In genomic region chr11:58923300-58923788, GRCh38 we compare ENCODE assay signal across 8 cellular contexts. TPM values are rescaled to one million over a fixed set of nuclear protein-coding genes. Genes with fewer than 3 reads are reported as not detected.
DNase-seq lines count a peak whose midpoint lies in the region; ATAC-seq and TF ChIP-seq lines count a peak whose summit lies in the region.

No MANE protein-coding gene starts in this region.

- no peak overlapping the region for H3K27ac ChIP-seq in SK-N-SH (ENCODE audit: low read depth in 2 of 2, low read length in 1 of 2)

- H3F3A ChIP-seq in SK-N-SH (replicated peaks; ENCODE audit: insufficient read depth): no peaks in the 10 kb centered on the region

- peaks cover 0 to 9% of the 10 kb centered on the region in 2 experiments; a peak in 2 of 4 replicates for H3K4me1 ChIP-seq in SK-N-SH (ENCODE audit: control insufficient read depth in 1 of 2, insufficient read depth in 2 of 2, low read depth in 1 of 2, low read length in 1 of 2)

- TF ChIP-seq RAD21 in SK-N-SH (IDR thresholded peaks at IDR 0.05; ENCODE audit: low read length): peak; percentile 62

- H4K20me1 ChIP-seq in SK-N-SH (ENCODE audit: insufficient read depth): no peaks in the 10 kb centered on the region

- H3K36me3 Mint-ChIP-seq in stimulated activated naive B cell treated with anti-CD40 and anti-IgM and Interleukin-4, amounts not matched to agents 10 μg/mL and 1 μg/mL and 100 μg/mL, for 72 hours: peaks cover 0 to 1% of the 10 kb centered on the region in 2 donors

- H3K27me3 Mint-ChIP-seq in stimulated activated naive B cell treated with anti-CD40 and anti-IgM and Interleukin-4, amounts not matched to agents 10 μg/mL and 1 μg/mL and 100 μg/mL, for 72 hours: peaks cover 3 to 10% of the 10 kb centered on the region in 2 donors

- no peaks in the 10 kb centered on the region for H3K36me3 ChIP-seq in SK-N-SH (replicated peaks in 1 of 2; ENCODE audit: control insufficient read depth in 1 of 2, insufficient read depth in 2 of 2, low read length in 1 of 2)

- peak overlapping the region; percentile 24 to 51; a peak in 3 of 4 replicates for H3K4me3 ChIP-seq in SK-N-SH (ENCODE audit: low read depth in 2 of 2, low read length in 1 of 2)

- H3K79me2 ChIP-seq in SK-N-SH (ENCODE audit: insufficient read depth): no peaks in the 10 kb centered on the region

- DNase-seq in SIG-M5 treated with dmso at 0.1 percent for 504 hours (lab: John Stamatoyannopoulos, UW; ENCODE audit: unreplicated experiment) (peak; percentile 47), SIG-M5 (lab: John Stamatoyannopoulos, UW) (no peak), SK-N-SH (peak; percentile 13), glomerular visceral epithelial cell (ENCODE audit: extremely low spot score) (peak; percentile 75), foreskin melanocyte (no peak)
- DNase-seq in stimulated activated naive B cell treated with anti-CD40 and anti-IgM and Interleukin-4, amounts not matched to agents 10 μg/mL and 1 μg/mL and 100 μg/mL, for 72 hours: no peak

- H3K4me3 Mint-ChIP-seq in stimulated activated naive B cell treated with anti-CD40 and anti-IgM and Interleukin-4, amounts not matched to agents 10 μg/mL and 1 μg/mL and 100 μg/mL, for 72 hours: peak overlapping the region in 1 of 2 donors; percentile 70

- peak overlapping the region; percentile 6 for H3K27ac Mint-ChIP-seq in stimulated activated naive B cell treated with anti-CD40 and anti-IgM and Interleukin-4, amounts not matched to agents 10 μg/mL and 1 μg/mL and 100 μg/mL, for 72 hours

- no peaks in the 10 kb centered on the region for H3K27me3 ChIP-seq in SK-N-SH (ENCODE audit: insufficient read depth)

- WGBS in SK-N-SH (ENCODE audit: low lambda C conversion rate): 5% methylated on average over 5 of the region's 5 CpGs

- H3K9me3 Mint-ChIP-seq in stimulated activated naive B cell treated with anti-CD40 and anti-IgM and Interleukin-4, amounts not matched to agents 10 μg/mL and 1 μg/mL and 100 μg/mL, for 72 hours: peaks cover 2% of the 10 kb centered on the region in 2 donors

- ATAC-seq in GM19438 (IDR thresholded peaks at IDR 0.05; ENCODE audit: low read depth, unreplicated experiment): peak; percentile 81
- ATAC-seq in HG03378 (IDR thresholded peaks at IDR 0.05; ENCODE audit: unreplicated experiment): peak; percentile 90
- peak; percentile 91 to 93 for ATAC-seq in stimulated activated naive B cell treated with anti-CD40 and anti-IgM and Interleukin-4, amounts not matched to agents 10 μg/mL and 1 μg/mL and 100 μg/mL, for 72 hours (replicated peaks)

- H2AFZ ChIP-seq in SK-N-SH (ENCODE audit: low read depth): peak overlapping the region; percentile 82; the same call in 1 of the 2 replicates

- H3K4me2 ChIP-seq in SK-N-SH: peak overlapping the region; percentile 57

- POLR2A ChIA-PET in SK-N-SH (lab: Yijun Ruan, JAX): no interaction called here

- CTCF ChIA-PET in SK-N-SH (lab: Yijun Ruan, JAX): interaction anchor here (0.6 to 2.7 kb wide), 10 partner anchors 18 to 269 kb away, joined by 3 to 12 read pairs (median 4); partner anchors contain the start of gene GLYATL2

- peak; percentile 53 for TF ChIP-seq CTCF in SK-N-SH (IDR thresholded peaks at IDR 0.05)

- H3K9me3 ChIP-seq in SK-N-SH: no peaks in the 10 kb centered on the region

- no peak for TF ChIP-seq EP300 in SK-N-SH (IDR thresholded peaks at IDR 0.05; ENCODE audit: borderline replicate concordance in 1 of 2, low read depth in 1 of 2, low read length in 1 of 2)

- no peaks in the 10 kb centered on the region for H3K9me2 ChIP-seq in SK-N-SH

- no peak overlapping the region for H3K9ac ChIP-seq in SK-N-SH

- peaks cover 18 to 26% of the 10 kb centered on the region in 2 donors for H3K4me1 Mint-ChIP-seq in stimulated activated naive B cell treated with anti-CD40 and anti-IgM and Interleukin-4, amounts not matched to agents 10 μg/mL and 1 μg/mL and 100 μg/mL, for 72 hours

TF ChIP-seq in SK-N-SH, 30 proteins besides CTCF, POLR2A, EP300 and RAD21:
- TF ChIP-seq ELF1 (IDR thresholded peaks at IDR 0.05) (no peak), MXI1 (IDR thresholded peaks at IDR 0.05; ENCODE audit: low read depth, low read length) (no peak), SMC3 (IDR thresholded peaks at IDR 0.05; ENCODE audit: low read depth, low read length) (peak; percentile 32; the same call in 1 of the 2 replicates), GABPA (IDR thresholded peaks at IDR 0.05; ENCODE audit: low read depth) (no peak)

RNA-seq across cellular contexts. Expression of gene GLYATL1, which starts 15.9 kb away (rescaled TPM):
- polyA plus RNA-seq in SK-N-SH (2012; rRNA removed): 0.21 and 0.29 TPM in 2 replicates
- 0.01 and 0.09 TPM in 2 replicates for polyA plus RNA-seq in SK-N-SH (2012; cell fraction: cytosol; rRNA removed)
- polyA plus RNA-seq in SK-N-SH (2012; cell fraction: nucleus; rRNA removed): 0.07 and 0.42 TPM in 2 replicates

Comparison
In these comparisons a context has a peak if more than half of its experiments do, and no peak if none do; other contexts are left out.
1. DNase-seq: peak in SIG-M5 treated with dmso at 0.1 percent for 504 hours (single experiment), SK-N-SH (single experiment) and glomerular visceral epithelial cell (single experiment); none in SIG-M5 (single experiment), stimulated activated naive B cell treated with anti-CD40 and anti-IgM and Interleukin-4, amounts not matched to agents 10 μg/mL and 1 μg/mL and 100 μg/mL, for 72 hours (single experiment) and foreskin melanocyte (single experiment).
2. Peak in every context shown above with its lines, with median percentiles within 50 percentile points of each other: ATAC-seq.